In genomic region chr18:62957885-62958472, GRCh38 we compare ENCODE assay signal across 8 cellular contexts.
DNase-seq lines count a peak whose midpoint lies in the region; ATAC-seq, FAIRE-seq and TF ChIP-seq lines count a peak whose summit lies in the region.

No MANE protein-coding gene starts in this region.

- CTCF ChIA-PET in BJ (lab: Yijun Ruan, JAX), result interaction anchor here (0.7 to 4.7 kb wide), 21 partner anchors 8 to 372 kb away, joined by 3 to 36 read pairs (median 4); partner anchors contain the start of gene PHLPP1

- FAIRE-seq in GM19239 (lab: Jason Lieb, UNC), result peak; percentile 60

- peak; percentile 50 for TF ChIP-seq CTCF in BJ (IDR thresholded peaks at IDR 0.05; ENCODE audit: insufficient read depth, low read depth, low read length)

- no peaks in the 10 kb centered on the region for H3K27me3 ChIP-seq in BJ (ENCODE audit: control insufficient read depth, insufficient read depth, low read length)

- intact Hi-C loops in left cardiac atrium (cut with DNase I), result no loop called here

- no peak overlapping the region for H3K4me3 ChIP-seq in BJ (ENCODE audit: low read depth, low read length)

- POLR2A ChIA-PET in BJ (lab: Charles Lee), result no interaction called here

- no peaks in the 10 kb centered on the region for H3K36me3 ChIP-seq in BJ (ENCODE audit: control insufficient read depth, insufficient read depth, low read length)

- DNase-seq in BJ (ENCODE audit: low read depth), result no peak
- DNase-seq in GM19239 (ENCODE audit: insufficient read length, low spot score), result no peak
- peak; percentile 66 for DNase-seq in NAMALWA (ENCODE audit: low spot score)
- DNase-seq in activated T-cell treated with anti-CD3 and anti-CD28 coated beads, Interleukin-2, amount 50 U/mL, for 48 hours, result peak; percentile 60 to 68
- peak; percentile 36 for DNase-seq in left cardiac atrium
- peak; percentile 45 for DNase-seq in stimulated activated CD4-positive, alpha-beta T cell treated with anti-CD3 and anti-CD28 coated beads, Interleukin-1b, Interleukin-23, amount 100 ng/mL, for 48 hours
- DNase-seq in NCI-H1930 (lab: John Stamatoyannopoulos, UW), result no peak
- no peak for DNase-seq in mucosa of gallbladder (ENCODE audit: low spot score)

- no peak for ATAC-seq in left cardiac atrium

Comparison
In these comparisons a context has a peak if more than half of its experiments do, and no peak if none do; other contexts are left out.
1. DNase-seq: peak in NAMALWA (single experiment), activated T-cell treated with anti-CD3 and anti-CD28 coated beads, Interleukin-2, amount 50 U/mL, for 48 hours (2 of 2), left cardiac atrium (single experiment) and stimulated activated CD4-positive, alpha-beta T cell treated with anti-CD3 and anti-CD28 coated beads, Interleukin-1b, Interleukin-23, amount 100 ng/mL, for 48 hours (single experiment); none in BJ (single experiment), GM19239 (single experiment), NCI-H1930 (0 of 2) and mucosa of gallbladder (single experiment).